8 cellular contexts compared by ENCODE assay signal in the genomic region with DNA sequence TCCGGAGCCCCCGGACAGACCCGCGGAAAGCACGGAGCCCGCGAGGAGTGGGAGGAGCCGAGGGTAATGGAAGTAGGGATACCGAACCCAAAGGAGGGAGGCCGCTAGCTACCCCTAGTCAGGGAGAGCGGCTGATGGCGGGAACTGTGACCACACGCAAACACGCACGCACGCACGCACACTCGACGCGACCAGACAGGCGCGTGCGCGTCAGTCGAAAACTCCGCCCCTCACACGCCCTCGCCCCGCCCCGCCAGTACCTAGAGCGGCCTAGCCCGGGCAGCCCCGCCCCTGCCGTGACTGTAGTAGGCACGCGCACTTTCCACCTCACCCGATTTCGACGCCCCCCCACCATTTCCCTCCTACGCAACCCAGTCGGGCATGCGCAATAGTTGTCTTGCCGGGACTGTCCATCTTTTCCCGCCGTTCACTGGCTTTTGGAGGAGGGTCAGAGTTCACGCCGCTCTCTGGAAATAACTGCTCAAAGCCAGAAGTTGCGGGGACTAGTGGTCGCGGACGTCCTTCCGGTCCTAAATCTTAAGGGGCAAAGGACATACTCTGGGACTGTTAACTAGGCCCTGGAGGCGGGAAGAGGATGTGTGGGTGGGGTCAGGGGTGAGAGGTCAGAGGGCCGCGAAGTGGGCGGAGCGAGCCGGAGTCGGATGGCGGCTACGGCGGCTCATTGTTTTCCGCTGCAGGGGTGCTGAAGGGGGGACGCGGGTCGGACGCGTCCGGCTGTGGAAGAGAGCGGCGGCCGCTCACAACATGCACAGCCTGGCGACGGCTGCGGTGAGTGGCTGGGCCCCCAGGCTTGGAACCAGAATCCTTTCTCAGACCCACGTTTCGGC. TPM values are rescaled to one million over a fixed set of nuclear protein-coding genes. Genes with fewer than 3 reads are reported as not detected.
DNase-seq lines count a peak whose midpoint lies in the region; ATAC-seq and TF ChIP-seq lines count a peak whose summit lies in the region.

A gene with protein sequence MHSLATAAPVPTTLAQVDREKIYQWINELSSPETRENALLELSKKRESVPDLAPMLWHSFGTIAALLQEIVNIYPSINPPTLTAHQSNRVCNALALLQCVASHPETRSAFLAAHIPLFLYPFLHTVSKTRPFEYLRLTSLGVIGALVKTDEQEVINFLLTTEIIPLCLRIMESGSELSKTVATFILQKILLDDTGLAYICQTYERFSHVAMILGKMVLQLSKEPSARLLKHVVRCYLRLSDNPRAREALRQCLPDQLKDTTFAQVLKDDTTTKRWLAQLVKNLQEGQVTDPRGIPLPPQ (plus strand): TSS at position 650 of the 848 bp plus-strand sequence. CDS start 116 bp downstream, at position 766.
A gene with protein sequence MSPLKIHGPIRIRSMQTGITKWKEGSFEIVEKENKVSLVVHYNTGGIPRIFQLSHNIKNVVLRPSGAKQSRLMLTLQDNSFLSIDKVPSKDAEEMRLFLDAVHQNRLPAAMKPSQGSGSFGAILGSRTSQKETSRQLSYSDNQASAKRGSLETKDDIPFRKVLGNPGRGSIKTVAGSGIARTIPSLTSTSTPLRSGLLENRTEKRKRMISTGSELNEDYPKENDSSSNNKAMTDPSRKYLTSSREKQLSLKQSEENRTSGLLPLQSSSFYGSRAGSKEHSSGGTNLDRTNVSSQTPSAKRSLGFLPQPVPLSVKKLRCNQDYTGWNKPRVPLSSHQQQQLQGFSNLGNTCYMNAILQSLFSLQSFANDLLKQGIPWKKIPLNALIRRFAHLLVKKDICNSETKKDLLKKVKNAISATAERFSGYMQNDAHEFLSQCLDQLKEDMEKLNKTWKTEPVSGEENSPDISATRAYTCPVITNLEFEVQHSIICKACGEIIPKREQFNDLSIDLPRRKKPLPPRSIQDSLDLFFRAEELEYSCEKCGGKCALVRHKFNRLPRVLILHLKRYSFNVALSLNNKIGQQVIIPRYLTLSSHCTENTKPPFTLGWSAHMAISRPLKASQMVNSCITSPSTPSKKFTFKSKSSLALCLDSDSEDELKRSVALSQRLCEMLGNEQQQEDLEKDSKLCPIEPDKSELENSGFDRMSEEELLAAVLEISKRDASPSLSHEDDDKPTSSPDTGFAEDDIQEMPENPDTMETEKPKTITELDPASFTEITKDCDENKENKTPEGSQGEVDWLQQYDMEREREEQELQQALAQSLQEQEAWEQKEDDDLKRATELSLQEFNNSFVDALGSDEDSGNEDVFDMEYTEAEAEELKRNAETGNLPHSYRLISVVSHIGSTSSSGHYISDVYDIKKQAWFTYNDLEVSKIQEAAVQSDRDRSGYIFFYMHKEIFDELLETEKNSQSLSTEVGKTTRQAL (minus strand): TSS at position 162 of the 848 bp plus-strand sequence. CDS start 9,698 bp downstream, outside the sequence.

- no peaks in the 10 kb centered on the region for H3K9me3 Mint-ChIP-seq in T-helper 2 cell treated with Interferon-gamma antibody and Interleukin-4, amounts not matched to agents 5 μg/mL and 100 μg/mL, for 36 hours

- H3K36me3 ChIP-seq in ascending aorta (peaks cover 0 to 6% of the 10 kb centered on the region in 2 donors), vagina (no peaks in the 10 kb centered on the region)

- H3K27me3 ChIP-seq in ascending aorta: no peaks in the 10 kb centered on the region
- H3K27me3 ChIP-seq in right cardiac atrium (ENCODE audit: control insufficient read depth, insufficient read depth): no peaks in the 10 kb centered on the region
- H3K27me3 ChIP-seq in vagina: no peaks in the 10 kb centered on the region

- H3K4me3 ChIP-seq in ascending aorta (peak within 1 kb of the TSS; percentile 75 to 89), right cardiac atrium (ENCODE audit: low read length) (peak within 1 kb of the TSS; percentile 90), vagina (peak within 1 kb of the TSS; percentile 73 to 94)

- H3K4me1 Mint-ChIP-seq in T-helper 2 cell treated with Interferon-gamma antibody and Interleukin-4, amounts not matched to agents 5 μg/mL and 100 μg/mL, for 36 hours (ENCODE audit: low read depth): peaks cover 48% of the 10 kb centered on the region

- peak within 1 kb of the TSS; percentile 100 for H3K27ac Mint-ChIP-seq in T-helper 2 cell treated with Interferon-gamma antibody and Interleukin-4, amounts not matched to agents 5 μg/mL and 100 μg/mL, for 36 hours

- ATAC-seq in GM18502 (IDR thresholded peaks at IDR 0.05; ENCODE audit: poor library complexity, unreplicated experiment): peak; percentile 82
- ATAC-seq in HG02970 (IDR thresholded peaks at IDR 0.05; ENCODE audit: low FRiP score, unreplicated experiment): peak; percentile 86
- peak; percentile 98 to 99 for ATAC-seq in right cardiac atrium

- H3K4me1 ChIP-seq in ascending aorta (peaks cover 5 to 26% of the 10 kb centered on the region in 2 donors), right cardiac atrium (ENCODE audit: control insufficient read depth, insufficient read depth, low read length) (peaks cover 4% of the 10 kb centered on the region), vagina (peaks cover 40% of the 10 kb centered on the region)

- peak in 1 of 2 donors; percentile 77 for TF ChIP-seq POLR2A in vagina (IDR thresholded peaks at IDR 0.05)

- intact Hi-C loops in ascending aorta (cut with DNase I) (loop anchor here (1.0 to 5.0 kb wide), 5 partner anchors 142 to 296 kb away; a partner anchor contains a TSS), right cardiac atrium (cut with DNase I) (no loop called here), vagina (cut with DNase I) (loop anchor here (10.0 kb wide), 1 partner anchor 164 kb away; no protein-coding TSS in a partner anchor)

- H3K27ac ChIP-seq in ascending aorta: peak within 1 kb of the TSS; percentile 91 to 95
- H3K27ac ChIP-seq in right cardiac atrium (ENCODE audit: low read length): peak within 1 kb of the TSS; percentile 94
- H3K27ac ChIP-seq in vagina: peak within 1 kb of the TSS; percentile 94

- peak; percentile 97 for DNase-seq in NCI-H1930 (lab: John Stamatoyannopoulos, UW)
- peak; percentile 100 for DNase-seq in T-helper 2 cell treated with Interferon-gamma antibody and Interleukin-4, amounts not matched to agents 5 μg/mL and 100 μg/mL, for 36 hours (ENCODE audit: low spot score)
- peak; percentile 96 to 100 for DNase-seq in ascending aorta (ENCODE audit: low spot score in 2 of 2)
- DNase-seq in right cardiac atrium: peak; percentile 100
- DNase-seq in putamen (ENCODE audit: low spot score): peak; percentile 98
- DNase-seq in vagina (ENCODE audit: extremely low spot score in 2 of 2): peak; percentile 98 to 99

- H3K9me3 ChIP-seq in ascending aorta (no peaks in the 10 kb centered on the region), right cardiac atrium (ENCODE audit: control insufficient read depth, low read length) (no peaks in the 10 kb centered on the region), vagina (no peaks in the 10 kb centered on the region)

- H3K27me3 Mint-ChIP-seq in T-helper 2 cell treated with Interferon-gamma antibody and Interleukin-4, amounts not matched to agents 5 μg/mL and 100 μg/mL, for 36 hours (ENCODE audit: low read depth): no peaks in the 10 kb centered on the region

- H3K4me3 Mint-ChIP-seq in T-helper 2 cell treated with Interferon-gamma antibody and Interleukin-4, amounts not matched to agents 5 μg/mL and 100 μg/mL, for 36 hours: peak within 1 kb of the TSS; percentile 93

- TF ChIP-seq CTCF in ascending aorta (IDR thresholded peaks at IDR 0.05) (no peak), vagina (IDR thresholded peaks at IDR 0.05) (peak in 1 of 3 experiments; percentile 20)

- under 1% methylated on average over 77 of the region's 77 CpGs for WGBS in right cardiac atrium

- H3K36me3 Mint-ChIP-seq in T-helper 2 cell treated with Interferon-gamma antibody and Interleukin-4, amounts not matched to agents 5 μg/mL and 100 μg/mL, for 36 hours (ENCODE audit: low read depth): peaks cover 56% of the 10 kb centered on the region

RNA-seq across cellular contexts. Expression of the first gene that starts in this region (rescaled TPM):
- 46.7 TPM for total RNA-seq in ascending aorta
- total RNA-seq in right cardiac atrium: 10 to 100 TPM; 16.0 to 24.7 (median 19.3) TPM
- 14.5 TPM for polyA plus RNA-seq in right cardiac atrium
- total RNA-seq in vagina: 46.4 TPM

RNA-seq across cellular contexts. Expression of the second gene that starts in this region (rescaled TPM):
- total RNA-seq in ascending aorta (11.8 TPM), right cardiac atrium (1 to 10 TPM; 6.1 to 9.9 (median 7.6) TPM), vagina (23.3 TPM)
- 1.7 TPM for polyA plus RNA-seq in right cardiac atrium

Comparison
In these comparisons a context has a peak if more than half of its experiments do, and no peak if none do; other contexts are left out.
1. Peak in every context shown above with its lines: DNase-seq, ATAC-seq, H3K4me3 ChIP-seq and H3K27ac ChIP-seq.
2. intact Hi-C loops: an anchor here in ascending aorta (1.0 to 5.0 kb wide) and vagina (10.0 kb wide); none called in right cardiac atrium.